ENCODE assay signal across 8 cellular contexts in genomic region chr19:48468806-48469055, GRCh38. TPM values are rescaled to one million over a fixed set of nuclear protein-coding genes. Genes with fewer than 3 reads are reported as not detected.
DNase-seq lines count a peak whose midpoint lies in the region; TF ChIP-seq lines count a peak whose summit lies in the region.

No MANE protein-coding gene starts in this region.

- H3K9me3 ChIP-seq in MG63 (no peaks in the 10 kb centered on the region), neural progenitor cell (ENCODE audit: low read depth) (no peaks in the 10 kb centered on the region)
- H3K9me3 ChIP-seq in effector memory CD4-positive, alpha-beta T cell (ENCODE audit: control insufficient read depth, low read length): no peaks in the 10 kb centered on the region

- H3K9ac ChIP-seq in neural progenitor cell: no peak overlapping the region

- peaks cover 36% of the 10 kb centered on the region for H3K4me1 Mint-ChIP-seq in neural progenitor cell

- TF ChIP-seq CTCF in C4-2B (conservative IDR thresholded peaks at IDR 0.05) (no peak), neural progenitor cell (IDR thresholded peaks at IDR 0.05) (no peak)

- H3K9me3 Mint-ChIP-seq in neural progenitor cell: no peaks in the 10 kb centered on the region

- H2AFZ ChIP-seq in neural progenitor cell (replicated peaks): no peak overlapping the region

- peaks cover 36% of the 10 kb centered on the region for H3F3A ChIP-seq in neural progenitor cell (ENCODE audit: low read depth)

- DNase-seq in MG63 (no peak), neural progenitor cell (ENCODE audit: low spot score) (no peak), NCI-H1092 (lab: John Stamatoyannopoulos, UW) (no peak), AML-193 (lab: John Stamatoyannopoulos, UW) (no peak), hepatic stellate cell (ENCODE audit: low spot score) (no peak), HUDEP-2 (lab: John Stamatoyannopoulos, UW; ENCODE audit: unreplicated experiment in 76 of 76) (no peak)
- DNase-seq in effector memory CD4-positive, alpha-beta T cell: no peak

- peak overlapping the region; percentile 70 for H3K4me2 ChIP-seq in neural progenitor cell

- H3K36me3 ChIP-seq in MG63 (peaks cover 38% of the 10 kb centered on the region), neural progenitor cell (peaks cover 4% of the 10 kb centered on the region)
- peaks cover 34% of the 10 kb centered on the region for H3K36me3 ChIP-seq in effector memory CD4-positive, alpha-beta T cell (ENCODE audit: control insufficient read depth, insufficient read depth, low read length)

- peaks cover 24% of the 10 kb centered on the region for H3K36me3 Mint-ChIP-seq in neural progenitor cell

- peak overlapping the region; percentile 97 for H3K4me3 Mint-ChIP-seq in neural progenitor cell

- H4K20me1 ChIP-seq in neural progenitor cell (ENCODE audit: low read depth): peaks cover 41% of the 10 kb centered on the region

- H3K4me3 ChIP-seq in MG63: peak overlapping the region; percentile 33
- H3K4me3 ChIP-seq in effector memory CD4-positive, alpha-beta T cell (ENCODE audit: insufficient read depth, low read depth, low read length, poor library complexity, severe bottlenecking): peak overlapping the region; percentile 31
- peak overlapping the region; percentile 35 for H3K4me3 ChIP-seq in neural progenitor cell

- peaks cover 13% of the 10 kb centered on the region for H3K4me1 ChIP-seq in effector memory CD4-positive, alpha-beta T cell (ENCODE audit: control insufficient read depth, insufficient read depth, low read length, poor library complexity, severe bottlenecking)
- peaks cover 22% of the 10 kb centered on the region for H3K4me1 ChIP-seq in neural progenitor cell

- H3K27ac ChIP-seq in C4-2B (peak overlapping the region; percentile 39; the same call in 1 of the 2 replicates), neural progenitor cell (peak overlapping the region; percentile 30)
- H3K27ac ChIP-seq in effector memory CD4-positive, alpha-beta T cell (ENCODE audit: insufficient read depth, low read length, poor library complexity, severe bottlenecking): peak overlapping the region; percentile 66

- H3K79me2 ChIP-seq in neural progenitor cell (ENCODE audit: low read depth): peaks cover 29% of the 10 kb centered on the region

- peaks cover 12% of the 10 kb centered on the region for H3K27me3 Mint-ChIP-seq in neural progenitor cell (ENCODE audit: insufficient read depth, low read depth)

- H3K27me3 ChIP-seq in MG63: no peaks in the 10 kb centered on the region
- H3K27me3 ChIP-seq in effector memory CD4-positive, alpha-beta T cell (replicated peaks; ENCODE audit: control insufficient read depth, insufficient read depth, low read length, poor library complexity, severe bottlenecking): no peaks in the 10 kb centered on the region
- no peaks in the 10 kb centered on the region for H3K27me3 ChIP-seq in neural progenitor cell

- H3K27ac Mint-ChIP-seq in neural progenitor cell: peak overlapping the region; percentile 99

RNA-seq across cellular contexts. Expression of gene CYTH2, which starts 0.4 kb away (rescaled TPM):
- total RNA-seq in MG63 (2014; rRNA removed; shearing (Covaris generic); ENCODE audit: low replicate concordance): 84.7 and 163 TPM in 2 replicates
- 50.3 and 107 TPM in 2 replicates for total RNA-seq in neural progenitor cell (ENCODE audit: low replicate concordance)

RNA-seq across cellular contexts. Expression of gene KCNJ14, which starts 13.4 kb away (rescaled TPM):
- total RNA-seq in MG63 (2014; rRNA removed; shearing (Covaris generic); ENCODE audit: low replicate concordance): 0.22 and 0.43 TPM in 2 replicates
- total RNA-seq in neural progenitor cell (ENCODE audit: low replicate concordance): 0.69 and 0.74 TPM in 2 replicates

RNA-seq across cellular contexts. Expression of gene GRWD1, which starts 22.9 kb away (rescaled TPM):
- total RNA-seq in MG63 (2014; rRNA removed; shearing (Covaris generic); ENCODE audit: low replicate concordance): 86.6 and 138 TPM in 2 replicates
- 10.6 and 31.5 TPM in 2 replicates for total RNA-seq in neural progenitor cell (ENCODE audit: low replicate concordance)

RNA-seq across cellular contexts. Expression of gene LMTK3, which starts 42.9 kb away (rescaled TPM):
- total RNA-seq in MG63 (2014; rRNA removed; shearing (Covaris generic); ENCODE audit: low replicate concordance): not detected in 2 replicates
- 0.02 and 3.5 TPM in 2 replicates for total RNA-seq in neural progenitor cell (ENCODE audit: low replicate concordance)
